Comparison of ENCODE assay signal across 8 cellular contexts in the genomic region with DNA sequence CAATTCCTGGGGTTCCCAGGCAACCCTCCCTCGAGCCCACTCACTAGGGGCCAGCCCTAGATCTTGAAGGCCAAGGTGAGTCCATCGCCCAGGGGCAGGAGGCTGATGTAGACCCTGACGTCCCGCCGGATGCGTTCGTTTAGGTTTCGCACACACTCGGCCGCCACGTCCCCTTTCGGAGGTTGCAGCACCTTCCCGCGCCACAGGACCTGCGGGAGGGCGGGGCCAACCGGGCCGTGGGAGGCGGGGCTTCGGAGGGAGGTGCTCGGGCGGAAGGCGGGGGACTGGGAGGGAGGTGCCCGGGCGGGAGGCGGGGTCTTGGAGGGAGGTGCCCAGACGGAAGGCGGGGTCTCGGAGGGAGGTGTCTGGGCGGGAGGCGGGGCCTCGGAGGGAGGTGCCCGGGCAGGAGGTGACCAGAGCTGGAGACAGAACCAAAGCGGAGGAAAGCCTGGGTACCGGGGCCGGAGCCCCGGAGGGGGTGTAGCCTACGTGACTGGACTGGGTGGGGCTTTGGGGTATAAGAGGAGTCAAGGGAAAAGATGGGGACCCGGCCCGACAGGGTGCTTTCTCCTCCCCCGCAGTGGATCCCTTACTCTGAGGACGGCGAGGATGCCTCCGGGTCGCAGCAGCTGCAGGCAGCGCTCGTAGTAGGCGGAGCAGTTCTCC. TPM values are rescaled to one million over a fixed set of nuclear protein-coding genes. Genes with fewer than 3 reads are reported as not detected.
DNase-seq lines count a peak whose midpoint lies in the region; ATAC-seq, FAIRE-seq and TF ChIP-seq lines count a peak whose summit lies in the region.

No MANE protein-coding gene starts in this region.

- peak overlapping the region; percentile 74 for H3K4me3 ChIP-seq in Jurkat, Clone E6-1 (ENCODE audit: low read length)
- peak overlapping the region; percentile 40 for H3K4me3 ChIP-seq in RWPE2 (ENCODE audit: severe bottlenecking)

- peak; percentile 71 for DNase-seq in D721Med (ENCODE audit: insufficient read length, low spot score)
- peak; percentile 80 for DNase-seq in Jurkat, Clone E6-1 (ENCODE audit: low read depth, low spot score)
- DNase-seq in RWPE2 (ENCODE audit: low spot score): peak; percentile 96
- peak; percentile 94 for DNase-seq in activated gamma-delta T cell (lab: John Stamatoyannopoulos, UW)
- DNase-seq in fibroblast of the conjunctiva (ENCODE audit: low read depth): peak; percentile 77
- peak; percentile 76 for DNase-seq in neural crest cell (ENCODE audit: low read depth, low spot score)
- peak; percentile 97 to 99 for DNase-seq in stimulated activated naive CD8-positive, alpha-beta T cell treated with anti-CD3 and anti-CD28 coated beads, Interleukin-15, amount 100 ng/mL, for 72 hours

- no peaks in the 10 kb centered on the region for H3K9me3 ChIP-seq in RWPE2 (ENCODE audit: severe bottlenecking)

- no peaks in the 10 kb centered on the region for H3K27me3 ChIP-seq in RWPE2 (ENCODE audit: insufficient read depth, poor library complexity, severe bottlenecking)

- peak overlapping the region; percentile 90 for H3K27ac ChIP-seq in RWPE2 (ENCODE audit: poor library complexity, severe bottlenecking)

- peaks cover 14% of the 10 kb centered on the region for H3K4me1 Mint-ChIP-seq in neural crest cell
- peaks cover 42% of the 10 kb centered on the region for H3K4me1 Mint-ChIP-seq in stimulated activated naive CD8-positive, alpha-beta T cell treated with anti-CD3 and anti-CD28 coated beads, Interleukin-15, amount 100 ng/mL, for 72 hours

- peaks cover 47% of the 10 kb centered on the region for H3K36me3 ChIP-seq in RWPE2 (ENCODE audit: low read depth)

- ATAC-seq in GM21576 (IDR thresholded peaks at IDR 0.05; ENCODE audit: unreplicated experiment) (peak; percentile 44), RWPE2 (ENCODE audit: low read depth) (peak; percentile 66)
- ATAC-seq in stimulated activated naive CD8-positive, alpha-beta T cell treated with anti-CD3 and anti-CD28 coated beads, Interleukin-15, amount 100 ng/mL, for 72 hours: peak; percentile 79

- TF ChIP-seq CTCF in D721Med (IDR thresholded peaks at IDR 0.05; ENCODE audit: insufficient read depth, missing control alignments) (no peak), RWPE2 (IDR thresholded peaks at IDR 0.05; ENCODE audit: poor library complexity, severe bottlenecking) (no peak), neural crest cell (conservative IDR thresholded peaks at IDR 0.05) (no peak)

- peak overlapping the region; percentile 78 for H3K4me3 Mint-ChIP-seq in neural crest cell
- H3K4me3 Mint-ChIP-seq in stimulated activated naive CD8-positive, alpha-beta T cell treated with anti-CD3 and anti-CD28 coated beads, Interleukin-15, amount 100 ng/mL, for 72 hours: peak overlapping the region; percentile 88 to 90

- no peaks in the 10 kb centered on the region for H3K9me3 Mint-ChIP-seq in neural crest cell
- H3K9me3 Mint-ChIP-seq in stimulated activated naive CD8-positive, alpha-beta T cell treated with anti-CD3 and anti-CD28 coated beads, Interleukin-15, amount 100 ng/mL, for 72 hours: no peaks in the 10 kb centered on the region

- no peak overlapping the region for H3K27ac Mint-ChIP-seq in neural crest cell (ENCODE audit: unreplicated experiment)
- H3K27ac Mint-ChIP-seq in stimulated activated naive CD8-positive, alpha-beta T cell treated with anti-CD3 and anti-CD28 coated beads, Interleukin-15, amount 100 ng/mL, for 72 hours: peak overlapping the region; percentile 92 to 96

- peaks cover 15% of the 10 kb centered on the region for H3K4me1 ChIP-seq in RWPE2 (ENCODE audit: insufficient read depth, poor library complexity, severe bottlenecking)

- H3K36me3 Mint-ChIP-seq in neural crest cell (ENCODE audit: low read depth): peaks cover 15% of the 10 kb centered on the region

- no peak for FAIRE-seq in D721Med (lab: Jason Lieb, UNC)

- no peaks in the 10 kb centered on the region for H3K27me3 Mint-ChIP-seq in neural crest cell (ENCODE audit: low read depth)
- H3K27me3 Mint-ChIP-seq in stimulated activated naive CD8-positive, alpha-beta T cell treated with anti-CD3 and anti-CD28 coated beads, Interleukin-15, amount 100 ng/mL, for 72 hours: no peaks in the 10 kb centered on the region

RNA-seq across cellular contexts. Expression of a gene that starts 1.6 kb away (rescaled TPM):
- 16.4 TPM for polyA plus RNA-seq in Jurkat, Clone E6-1 (2012; ENCODE audit: insufficient read depth, insufficient read length)
- 4.7 and 6.3 TPM in 2 replicates for total RNA-seq in neural crest cell

RNA-seq across cellular contexts. Expression of a gene that starts 23.6 kb away (rescaled TPM):
- 212 TPM for polyA plus RNA-seq in Jurkat, Clone E6-1 (2012; ENCODE audit: insufficient read depth, insufficient read length)
- 197 and 202 TPM in 2 replicates for total RNA-seq in neural crest cell

Comparison
In these comparisons a context has a peak if more than half of its experiments do, and no peak if none do; other contexts are left out.
1. Peak in every context shown above with its lines: DNase-seq, ATAC-seq, H3K4me3 ChIP-seq and H3K27ac ChIP-seq.